8 cellular contexts compared by ENCODE assay signal in genomic region chr21:41167348-41168342, GRCh38. TPM values are rescaled to one million over a fixed set of nuclear protein-coding genes. Genes with fewer than 3 reads are reported as not detected.
DNase-seq lines count a peak whose midpoint lies in the region; ATAC-seq lines count a peak whose summit lies in the region.

Gene BACE2, plus strand, starts transcription at chr21:41168160. Its CDS starts 104 bp downstream, at chr21:41168264.

- no peaks in the 10 kb centered on the region for H3K4me1 ChIP-seq in mesodermal cell (ENCODE audit: control insufficient read depth, insufficient read depth, low read length, poor library complexity, severe bottlenecking)

- DNase-seq in ACHN (peak; percentile 75), NCI-H1092 treated with DMSO at 0.1 percent for 48 hours (lab: John Stamatoyannopoulos, UW) (peak; percentile 51), epithelial cell of prostate (ENCODE audit: low read depth, low spot score) (peak; percentile 46)
- peak; percentile 6 to 14 (median 13) for DNase-seq in activated CD8-positive, alpha-beta memory T cell treated with anti-CD3 and anti-CD28 coated beads for 48 hours (ENCODE audit: low read depth in 2 of 3, low spot score in 2 of 3)
- peak; percentile 10 for DNase-seq in stimulated activated CD8-positive, alpha-beta memory T cell treated with anti-CD3 and anti-CD28 coated beads, Interleukin-4, amount 100 ng/mL, for 24 hours (ENCODE audit: low read depth)
- DNase-seq in central memory CD4-positive, alpha-beta T cell: no peak

- peak within 1 kb of the TSS; percentile 85 for H3K27ac ChIP-seq in epithelial cell of prostate
- no peak within 1 kb of the TSS for H3K27ac ChIP-seq in mesodermal cell (ENCODE audit: low read depth, low read length, severe bottlenecking)

- peak; percentile 44 for ATAC-seq in GM18519 (IDR thresholded peaks at IDR 0.05; ENCODE audit: low FRiP score, unreplicated experiment)

- H3K4me3 ChIP-seq in mesodermal cell (ENCODE audit: extremely low read depth, insufficient read depth, low read length, poor library complexity, severe bottlenecking): peak within 1 kb of the TSS; percentile 59

- WGBS in mesodermal cell (ENCODE audit: insufficient coverage in 2 of 2), 2 experiments: 0 to 1% methylated on average over 83 to 91 of the region's 111 CpGs

- in situ Hi-C loops in ACHN (cut with HindIII; ENCODE audit: low pct_ligation_motif_present, low pct_unique_long_range_greater_than_20kb, low sequenced_read_pairs): no loop called here

- H3K36me3 ChIP-seq in mesodermal cell (ENCODE audit: control insufficient read depth, insufficient read depth, low read length): no peaks in the 10 kb centered on the region

- no peaks in the 10 kb centered on the region for H3K9me3 ChIP-seq in mesodermal cell (ENCODE audit: control insufficient read depth, low read length)

RNA-seq across cellular contexts. Expression of gene BACE2, which starts in this region (rescaled TPM):
- polyA plus RNA-seq in mesodermal cell (2013, experiment 1 of 2): 12.8 TPM
- polyA plus RNA-seq in mesodermal cell (2013, experiment 2 of 2): 10.5 TPM
